ENCODE assay signal across 1 cellular context in the genomic region with DNA sequence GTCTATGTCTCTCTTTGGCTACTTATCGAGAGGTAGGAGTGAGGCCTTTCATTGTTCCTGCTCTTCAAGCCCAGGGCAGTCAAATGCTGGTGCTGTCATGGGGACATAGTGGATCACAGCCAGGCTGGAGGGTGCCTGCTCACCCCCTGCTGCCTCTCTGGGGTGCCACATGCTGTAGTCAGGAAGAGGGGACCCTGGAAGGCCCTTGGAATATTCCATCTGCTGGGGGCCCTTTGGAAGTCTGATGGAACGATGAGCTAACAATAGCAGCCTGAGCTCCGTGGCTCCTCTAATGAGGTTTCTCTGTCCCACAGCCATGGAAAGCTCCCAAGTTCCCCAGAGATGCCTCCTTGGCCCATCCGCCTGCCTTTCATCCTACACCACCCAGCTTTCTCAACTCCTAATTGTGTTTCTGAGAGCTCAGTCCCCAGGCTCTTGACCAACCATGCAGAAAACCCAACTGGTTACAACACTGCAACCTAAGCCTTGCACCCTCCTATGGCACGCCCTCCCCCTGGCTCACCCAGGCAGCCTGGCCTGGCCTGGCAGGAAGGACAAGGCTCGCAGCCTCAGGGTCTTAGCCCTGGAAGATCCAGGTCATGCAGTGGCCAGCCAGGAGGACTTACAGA.
TF ChIP-seq lines count a peak whose summit lies in the region.

No MANE protein-coding gene starts in this region.

TF ChIP-seq in HepG2, 621 proteins besides CTCF, POLR2A, EP300 and RAD21 (continued from another document):
- TF ChIP-seq PRDM15 (CRISPR knock-in tag; IDR thresholded peaks at IDR 0.05) (no peak), ZSCAN12 (CRISPR knock-in tag; IDR thresholded peaks at IDR 0.05) (no peak)
- TF ChIP-seq, protein P1, sequence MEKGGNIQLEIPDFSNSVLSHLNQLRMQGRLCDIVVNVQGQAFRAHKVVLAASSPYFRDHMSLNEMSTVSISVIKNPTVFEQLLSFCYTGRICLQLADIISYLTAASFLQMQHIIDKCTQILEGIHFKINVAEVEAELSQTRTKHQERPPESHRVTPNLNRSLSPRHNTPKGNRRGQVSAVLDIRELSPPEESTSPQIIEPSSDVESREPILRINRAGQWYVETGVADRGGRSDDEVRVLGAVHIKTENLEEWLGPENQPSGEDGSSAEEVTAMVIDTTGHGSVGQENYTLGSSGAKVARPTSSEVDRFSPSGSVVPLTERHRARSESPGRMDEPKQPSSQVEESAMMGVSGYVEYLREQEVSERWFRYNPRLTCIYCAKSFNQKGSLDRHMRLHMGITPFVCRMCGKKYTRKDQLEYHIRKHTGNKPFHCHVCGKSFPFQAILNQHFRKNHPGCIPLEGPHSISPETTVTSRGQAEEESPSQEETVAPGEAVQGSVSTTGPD (CRISPR knock-in tag; IDR thresholded peaks at IDR 0.05) = no peak
- TF ChIP-seq, protein P2, sequence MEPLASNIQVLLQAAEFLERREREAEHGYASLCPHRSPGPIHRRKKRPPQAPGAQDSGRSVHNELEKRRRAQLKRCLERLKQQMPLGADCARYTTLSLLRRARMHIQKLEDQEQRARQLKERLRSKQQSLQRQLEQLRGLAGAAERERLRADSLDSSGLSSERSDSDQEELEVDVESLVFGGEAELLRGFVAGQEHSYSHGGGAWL (CRISPR knock-in tag; IDR thresholded peaks at IDR 0.05) = no peak
TF ChIP-seq in HepG2: peak in this region for 0.
